Comparison of ENCODE assay signal across 8 cellular contexts in the genomic region with DNA sequence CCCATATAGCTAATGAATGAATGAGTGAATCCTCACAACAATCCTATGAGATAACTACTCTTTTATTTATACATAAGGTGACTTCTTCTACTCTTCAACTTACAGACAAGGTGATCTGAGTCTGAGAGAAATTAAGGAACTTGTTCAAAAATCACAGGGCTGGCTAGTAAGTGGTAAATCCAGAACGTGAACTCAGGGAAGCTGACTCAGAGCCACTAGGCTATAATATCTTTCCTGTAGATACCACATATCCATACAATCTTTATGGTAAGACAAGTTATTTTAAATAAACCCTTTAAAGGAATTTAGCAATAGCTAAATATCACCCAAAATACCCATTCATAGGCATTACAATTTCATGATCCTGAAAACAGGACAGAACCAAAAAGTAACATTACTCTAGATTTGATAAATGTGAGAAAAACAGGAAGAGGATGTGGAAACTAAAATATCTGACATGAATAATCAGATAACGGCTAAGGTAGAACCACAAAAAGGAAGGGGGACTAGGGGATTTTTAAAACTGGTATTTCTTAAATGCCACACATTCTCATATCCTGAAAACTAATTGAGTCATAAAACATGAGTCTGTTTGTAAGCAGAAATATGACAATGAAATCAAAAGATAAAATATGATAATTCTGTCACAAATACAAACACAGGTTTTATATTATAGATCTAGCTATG.
DNase-seq lines count a peak whose midpoint lies in the region; ATAC-seq and TF ChIP-seq lines count a peak whose summit lies in the region.
"Not testable (repeated sequence)": the region's sequence is repeated elsewhere in the genome, so short reads cannot be mapped to it uniquely, and the experiment has no call there.

No MANE protein-coding gene starts in this region.

- H3F3A ChIP-seq in smooth muscle cell (ENCODE audit: low read depth), result not testable (repeated sequence)

- not testable (repeated sequence) for H3K36me3 Mint-ChIP-seq in activated T-cell treated with anti-CD3 and anti-CD28 coated beads, Interleukin-2, amount 50 U/mL, for 4 hours (ENCODE audit: insufficient read depth); effector memory CD8-positive, alpha-beta T cell (ENCODE audit: insufficient read depth)

- H3K4me3 Mint-ChIP-seq in activated T-cell treated with anti-CD3 and anti-CD28 coated beads, Interleukin-2, amount 50 U/mL, for 4 hours, result peak overlapping the region; percentile 66
- H3K4me3 Mint-ChIP-seq in effector memory CD8-positive, alpha-beta T cell, result peak overlapping the region; percentile 37 to 69

- CTCF ChIA-PET in OCI-LY7 (lab: Charles Lee; ENCODE audit: unreplicated experiment), result not testable (repeated sequence)

- not testable (repeated sequence) for H3K79me2 ChIP-seq in OCI-LY7 (ENCODE audit: insufficient read depth, low read depth, low read length); smooth muscle cell (ENCODE audit: low read depth)

- ATAC-seq in GM19438 (IDR thresholded peaks at IDR 0.05; ENCODE audit: low read depth, unreplicated experiment) (peak; percentile 57), HG02840 (IDR thresholded peaks at IDR 0.05; ENCODE audit: low FRiP score, unreplicated experiment) (peak; percentile 51), HG03469 (IDR thresholded peaks at IDR 0.05; ENCODE audit: unreplicated experiment) (peak; percentile 38)
- ATAC-seq in activated T-cell treated with anti-CD3 and anti-CD28 coated beads, Interleukin-2, amount 50 U/mL, for 4 hours, result peak; percentile 87 to 88
- ATAC-seq in effector memory CD8-positive, alpha-beta T cell (replicated peaks), result peak; percentile 91

- peaks cover 12% of the 10 kb centered on the region for H3K4me1 ChIP-seq in OCI-LY7 (ENCODE audit: insufficient read depth, low read length, poor library complexity, severe bottlenecking)
- H3K4me1 ChIP-seq in smooth muscle cell (ENCODE audit: low read depth), result not testable (repeated sequence)

- peak; percentile 0 for DNase-seq in GM12864 (ENCODE audit: low read depth)
- peak; percentile 42 for DNase-seq in OCI-LY7 (ENCODE audit: low spot score)
- DNase-seq in activated T-cell treated with anti-CD3 and anti-CD28 coated beads, Interleukin-2, amount 50 U/mL, for 4 hours; effector memory CD8-positive, alpha-beta T cell; smooth muscle cell (lab: John Stamatoyannopoulos, UW; ENCODE audit: unreplicated experiment): not testable (repeated sequence)

- not testable (repeated sequence) for H3K9me3 Mint-ChIP-seq in activated T-cell treated with anti-CD3 and anti-CD28 coated beads, Interleukin-2, amount 50 U/mL, for 4 hours; effector memory CD8-positive, alpha-beta T cell

- not testable (repeated sequence) for H3K9me2 ChIP-seq in OCI-LY7 (ENCODE audit: insufficient read depth, low read length)

- POLR2A ChIA-PET in OCI-LY7 (lab: Charles Lee), result not testable (repeated sequence)

- not testable (repeated sequence) for H4K20me1 ChIP-seq in OCI-LY7 (ENCODE audit: insufficient read depth, low read length); smooth muscle cell (ENCODE audit: low read depth)

- peaks cover 11% of the 10 kb centered on the region for H3K4me1 Mint-ChIP-seq in activated T-cell treated with anti-CD3 and anti-CD28 coated beads, Interleukin-2, amount 50 U/mL, for 4 hours (ENCODE audit: low read depth)
- H3K4me1 Mint-ChIP-seq in effector memory CD8-positive, alpha-beta T cell (ENCODE audit: low read depth in 2 of 2), result not testable (repeated sequence)

- not testable (repeated sequence) for H3K36me3 ChIP-seq in OCI-LY7 (ENCODE audit: insufficient read depth, low read length); smooth muscle cell (ENCODE audit: low read depth)

- H3K27me3 Mint-ChIP-seq in activated T-cell treated with anti-CD3 and anti-CD28 coated beads, Interleukin-2, amount 50 U/mL, for 4 hours (ENCODE audit: low read depth); effector memory CD8-positive, alpha-beta T cell: not testable (repeated sequence)

- TF ChIP-seq CTCF in GM12864 (IDR thresholded peaks at IDR 0.05; ENCODE audit: low read depth, low read length, missing control alignments); OCI-LY7 (conservative IDR thresholded peaks at IDR 0.05; ENCODE audit: low read length); smooth muscle cell (IDR thresholded peaks at IDR 0.05; ENCODE audit: borderline replicate concordance, insufficient read depth, poor library complexity, severe bottlenecking): not testable (repeated sequence)

- TSS peak; percentile 30 for BruUV-seq in OCI-LY7 (replicated peaks; lab: Mats Ljungman, UMichigan)

- H2AFZ ChIP-seq in OCI-LY7 (ENCODE audit: low read length); smooth muscle cell (ENCODE audit: low read depth): not testable (repeated sequence)

- H3K4me2 ChIP-seq in OCI-LY7 (ENCODE audit: low read length) (peak overlapping the region; percentile 41), smooth muscle cell (peak overlapping the region; percentile 65)

- not testable (repeated sequence) for H3K27me3 ChIP-seq in smooth muscle cell (ENCODE audit: low read depth)

- intact Hi-C loops in OCI-LY7 (cut with micrococcal nuclease; ENCODE audit: unreplicated experiment), result not testable (repeated sequence)

- peak overlapping the region; percentile 56 for H3K27ac ChIP-seq in OCI-LY7 (ENCODE audit: low read depth, low read length, poor library complexity, severe bottlenecking)
- H3K27ac ChIP-seq in smooth muscle cell (ENCODE audit: low read depth), result peak overlapping the region; percentile 88

- not testable (repeated sequence) for H3K4me3 ChIP-seq in GM12864 (ENCODE audit: low read depth, low read length); smooth muscle cell
- peak overlapping the region; percentile 28 for H3K4me3 ChIP-seq in OCI-LY7 (ENCODE audit: low read depth, low read length, poor library complexity, severe bottlenecking)

- not testable (repeated sequence) for H3K9me3 ChIP-seq in OCI-LY7 (ENCODE audit: low read length); smooth muscle cell (replicated peaks; ENCODE audit: low read depth)

- peak overlapping the region; percentile 86 to 88 for H3K27ac Mint-ChIP-seq in effector memory CD8-positive, alpha-beta T cell

- 46% methylated on average over 2 of the region's 2 CpGs for WGBS in smooth muscle cell (ENCODE audit: low lambda C conversion rate)

- not testable (repeated sequence) for H3K9ac ChIP-seq in smooth muscle cell (ENCODE audit: low read depth)

Comparison
In these comparisons a context has a peak if more than half of its experiments do, and no peak if none do; other contexts are left out.
1. ATAC-seq: peak in every context shown above with its lines; median percentile 91 in effector memory CD8-positive, alpha-beta T cell; 88 in activated T-cell treated with anti-CD3 and anti-CD28 coated beads, Interleukin-2, amount 50 U/mL, for 4 hours; 57 in GM19438; 51 in HG02840; 38 in HG03469.